ENCODE assay signal across 8 cellular contexts in the genomic region with DNA sequence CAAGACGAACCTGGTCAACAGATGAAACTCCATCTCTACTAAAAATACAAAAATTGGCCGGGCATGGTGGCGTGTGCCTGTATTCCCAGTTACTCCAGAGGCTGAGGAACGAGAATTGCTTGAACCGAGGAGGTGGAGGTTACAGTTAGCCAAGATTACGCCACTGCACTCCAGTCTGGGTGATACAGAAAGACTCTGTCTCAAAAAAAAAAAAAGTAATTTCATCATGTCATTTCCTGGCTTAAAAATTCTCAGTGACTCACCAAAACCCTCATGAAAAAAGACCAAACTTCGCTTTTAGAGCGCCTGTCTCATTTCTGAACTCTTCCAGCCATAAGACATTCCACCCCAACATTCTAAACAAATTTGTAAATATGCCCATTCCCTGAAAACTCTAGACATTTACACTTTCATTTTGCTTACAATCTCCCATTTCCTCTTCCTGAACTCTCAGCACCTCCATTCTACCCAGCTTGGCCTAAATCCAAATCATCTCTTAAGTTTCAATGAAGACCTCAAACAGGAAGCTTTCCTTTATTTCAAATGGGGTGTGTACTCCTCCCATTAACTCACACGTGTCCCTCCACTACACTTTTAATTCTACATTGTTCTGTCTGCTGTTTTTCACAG. TPM values are rescaled to one million over a fixed set of nuclear protein-coding genes. Genes with fewer than 3 reads are reported as not detected.
DNase-seq lines count a peak whose midpoint lies in the region; ATAC-seq and TF ChIP-seq lines count a peak whose summit lies in the region.

No MANE protein-coding gene starts in this region.

- H2AFZ ChIP-seq in OCI-LY7 (ENCODE audit: low read length), result no peak overlapping the region

- H3K9me3 Mint-ChIP-seq in CD8-positive, alpha-beta memory T cell, result peaks cover 0 to 4% (median 0%) of the 10 kb centered on the region in 5 donors

- H3K79me2 ChIP-seq in OCI-LY7 (ENCODE audit: insufficient read depth, low read depth, low read length), result no peaks in the 10 kb centered on the region

- no peak overlapping the region for H3K27ac ChIP-seq in CD8-positive, alpha-beta memory T cell (ENCODE audit: low read depth, low read length)
- no peak overlapping the region for H3K27ac ChIP-seq in OCI-LY7 (ENCODE audit: low read depth, low read length, poor library complexity, severe bottlenecking)

- POLR2A ChIA-PET in CD8-positive, alpha-beta memory T cell (lab: Charles Lee), result no interaction called here
- POLR2A ChIA-PET in OCI-LY7 (lab: Charles Lee), result interaction anchor here (0.7 to 0.8 kb wide), 2 partner anchors 44 to 1146 kb away, joined by 3 to 6 read pairs; no protein-coding TSS in a partner anchor

- peak overlapping the region in 2 of 7 donors; percentile 29 to 57 for H3K4me3 Mint-ChIP-seq in CD8-positive, alpha-beta memory T cell

- H3K9me3 ChIP-seq in CD8-positive, alpha-beta memory T cell (ENCODE audit: low read length), result no peaks in the 10 kb centered on the region
- H3K9me3 ChIP-seq in MG63, result no peaks in the 10 kb centered on the region
- no peaks in the 10 kb centered on the region for H3K9me3 ChIP-seq in mononuclear cell (ENCODE audit: low read depth, low read length)
- H3K9me3 ChIP-seq in OCI-LY7 (ENCODE audit: low read length), result no peaks in the 10 kb centered on the region

- no peaks in the 10 kb centered on the region for H3K9me2 ChIP-seq in OCI-LY7 (ENCODE audit: insufficient read depth, low read length)

- no peaks in the 10 kb centered on the region for H3K36me3 ChIP-seq in CD8-positive, alpha-beta memory T cell (ENCODE audit: insufficient read depth, low read length)
- no peaks in the 10 kb centered on the region for H3K36me3 ChIP-seq in MG63
- no peaks in the 10 kb centered on the region for H3K36me3 ChIP-seq in OCI-LY7 (ENCODE audit: insufficient read depth, low read length)

- H3K27me3 ChIP-seq in CD8-positive, alpha-beta memory T cell (ENCODE audit: insufficient read depth, low read length, poor library complexity, severe bottlenecking), result no peaks in the 10 kb centered on the region
- H3K27me3 ChIP-seq in MG63 (no peaks in the 10 kb centered on the region), mononuclear cell (ENCODE audit: insufficient read depth, low read length) (no peaks in the 10 kb centered on the region)

- H3K27ac Mint-ChIP-seq in CD8-positive, alpha-beta memory T cell, result peak overlapping the region in 7 of 8 donors; percentile 8 to 89 (median 68)

- peaks cover 10 to 11% of the 10 kb centered on the region in 2 donors for H3K27me3 Mint-ChIP-seq in CD8-positive, alpha-beta memory T cell

- no peaks in the 10 kb centered on the region for H3K36me3 Mint-ChIP-seq in CD8-positive, alpha-beta memory T cell

- no peaks in the 10 kb centered on the region for H4K20me1 ChIP-seq in OCI-LY7 (ENCODE audit: insufficient read depth, low read length)

- H3K4me3 ChIP-seq in CD8-positive, alpha-beta memory T cell (ENCODE audit: low read length), result peak overlapping the region; percentile 21
- H3K4me3 ChIP-seq in MG63 (peak overlapping the region; percentile 6), mononuclear cell (ENCODE audit: low read length) (peak overlapping the region; percentile 1), OCI-LY7 (ENCODE audit: low read depth, low read length, poor library complexity, severe bottlenecking) (no peak overlapping the region)

- CTCF ChIA-PET in CD8-positive, alpha-beta memory T cell (lab: Charles Lee), result no interaction called here
- CTCF ChIA-PET in OCI-LY7 (lab: Charles Lee; ENCODE audit: unreplicated experiment), result no interaction called here

- no peak for TF ChIP-seq CTCF in OCI-LY7 (conservative IDR thresholded peaks at IDR 0.05; ENCODE audit: low read length)

- no TSS peak for BruUV-seq in OCI-LY7 (replicated peaks; lab: Mats Ljungman, UMichigan)

- peak in 1 of 5 donors; percentile 2 for DNase-seq in CD8-positive, alpha-beta memory T cell
- DNase-seq in MG63, result peak; percentile 84
- DNase-seq in amniotic epithelial cell (ENCODE audit: low read depth), result peak; percentile 89
- DNase-seq in NCI-H2171 (lab: John Stamatoyannopoulos, UW), result no peak
- DNase-seq in germinal center (ENCODE audit: low spot score), result no peak
- no peak for DNase-seq in OCI-LY7 (ENCODE audit: low spot score)

- no peak for ATAC-seq in GM21737 (IDR thresholded peaks at IDR 0.05; ENCODE audit: unreplicated experiment)

- peaks cover 7% of the 10 kb centered on the region for H3K4me1 ChIP-seq in CD8-positive, alpha-beta memory T cell (ENCODE audit: insufficient read depth, low read length)
- peaks cover 17% of the 10 kb centered on the region for H3K4me1 ChIP-seq in mononuclear cell (ENCODE audit: insufficient read depth, low read length)
- no peaks in the 10 kb centered on the region for H3K4me1 ChIP-seq in OCI-LY7 (ENCODE audit: insufficient read depth, low read length, poor library complexity, severe bottlenecking)

- peaks cover 3 to 11% (median 7%) of the 10 kb centered on the region in 3 donors for H3K4me1 Mint-ChIP-seq in CD8-positive, alpha-beta memory T cell

- no peak overlapping the region for H3K4me2 ChIP-seq in OCI-LY7 (ENCODE audit: low read length)

- intact Hi-C loops in OCI-LY7 (cut with micrococcal nuclease; ENCODE audit: unreplicated experiment), result no loop called here

RNA-seq across cellular contexts. Expression of a gene that starts 50.5 kb away (rescaled TPM):
- total RNA-seq in CD8-positive, alpha-beta memory T cell, result 100 to 1,000 TPM; 262 to 275 TPM
- 106 TPM for polyA plus RNA-seq in CD8-positive, alpha-beta memory T cell
- total RNA-seq in MG63 (2014; rRNA removed; shearing (Covaris generic); ENCODE audit: low replicate concordance), result 19.5 and 24.0 TPM in 2 replicates
- total RNA-seq in mononuclear cell (179 TPM), OCI-LY7 (2022) (191 and 203 TPM in 2 replicates)
- 73.5 and 75.3 TPM in 2 replicates for total RNA-seq in OCI-LY7 (2014; rRNA removed; shearing (Covaris generic))

Comparison
In these comparisons a context has a peak if more than half of its experiments do, and no peak if none do; other contexts are left out.
1. DNase-seq: peak in MG63 (single experiment) and amniotic epithelial cell (single experiment); none in NCI-H2171 (single experiment), germinal center (single experiment) and OCI-LY7 (single experiment).